Comparison of ENCODE assay signal across 8 cellular contexts in the genomic region with DNA sequence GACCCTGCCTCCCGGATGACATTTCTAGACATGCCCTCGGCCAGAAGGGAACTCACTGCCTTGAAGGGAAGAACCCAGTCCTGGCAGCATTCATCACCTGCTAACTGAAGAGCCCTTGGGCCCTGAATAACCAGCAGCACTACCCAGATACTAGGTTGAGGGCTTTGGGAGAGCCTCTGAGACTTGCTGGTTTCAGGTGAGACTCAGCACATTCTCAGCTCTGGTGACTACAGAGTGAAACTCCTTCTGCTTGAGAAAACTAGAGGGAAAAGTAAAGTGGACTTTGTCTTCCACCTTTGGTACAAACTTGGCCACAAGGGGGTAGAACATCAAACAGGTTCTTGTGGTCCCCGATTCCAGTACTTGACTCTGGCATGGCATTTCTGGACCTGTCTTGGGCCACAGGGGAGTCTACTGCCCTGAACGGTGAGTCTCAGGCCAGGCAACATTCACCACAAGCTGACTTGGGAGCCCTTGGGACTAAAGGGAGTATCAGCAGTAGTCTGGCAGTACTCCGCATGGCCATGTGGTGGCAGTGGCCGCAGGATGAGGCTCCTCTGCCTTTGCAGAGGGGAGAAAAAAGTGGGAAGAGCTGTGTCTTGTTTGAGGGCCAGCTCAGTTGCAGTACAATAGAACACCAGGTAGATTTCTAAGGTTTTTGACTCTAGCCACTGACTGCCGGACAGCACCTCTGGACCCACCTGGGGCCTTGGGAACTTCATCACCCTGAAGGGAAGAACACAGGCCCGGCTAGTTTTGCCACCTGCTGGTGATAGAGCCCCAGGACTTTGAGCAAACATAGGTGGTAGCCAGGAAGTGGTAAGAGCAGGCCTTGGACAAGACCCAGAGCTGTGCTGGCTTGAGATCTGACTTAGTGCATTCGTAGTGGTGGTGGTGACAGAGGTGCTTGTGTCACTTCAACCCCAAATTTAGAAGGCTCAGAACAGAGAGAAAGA.
DNase-seq lines count a peak whose midpoint lies in the region; ATAC-seq and TF ChIP-seq lines count a peak whose summit lies in the region.

No MANE protein-coding gene starts in this region.

- no peaks in the 10 kb centered on the region for H3K4me1 ChIP-seq in heart right ventricle
- no peaks in the 10 kb centered on the region for H3K4me1 ChIP-seq in right cardiac atrium (ENCODE audit: control insufficient read depth, insufficient read depth, low read length)
- H3K4me1 ChIP-seq in thyroid gland = no peaks in the 10 kb centered on the region

- DNase-seq in heart right ventricle (no peak), right cardiac atrium (no peak), NOMO-1 (lab: John Stamatoyannopoulos, UW; ENCODE audit: unreplicated experiment in 2 of 2) (peak; percentile 4 to 13), epithelial cell of proximal tubule (ENCODE audit: low read depth) (no peak), thyroid gland (peak; percentile 40 to 41), NCI-H2227 (lab: John Stamatoyannopoulos, UW; ENCODE audit: unreplicated experiment) (no peak)
- no peak for DNase-seq in stimulated activated naive CD4-positive, alpha-beta T cell (lab: John Stamatoyannopoulos, UW)

- no peak for TF ChIP-seq POLR2A in thyroid gland (IDR thresholded peaks at IDR 0.05)

- no peaks in the 10 kb centered on the region for H3K36me3 ChIP-seq in heart right ventricle
- no peaks in the 10 kb centered on the region for H3K36me3 ChIP-seq in thyroid gland

- H3K27ac ChIP-seq in heart right ventricle (no peak overlapping the region), right cardiac atrium (ENCODE audit: low read length) (no peak overlapping the region), thyroid gland (no peak overlapping the region)

- ATAC-seq in heart right ventricle (no peak), right cardiac atrium (no peak), HG02852 (IDR thresholded peaks at IDR 0.05; ENCODE audit: unreplicated experiment) (no peak)

- H3K27me3 ChIP-seq in heart right ventricle = no peaks in the 10 kb centered on the region
- no peaks in the 10 kb centered on the region for H3K27me3 ChIP-seq in right cardiac atrium (ENCODE audit: control insufficient read depth, insufficient read depth)
- no peaks in the 10 kb centered on the region for H3K27me3 ChIP-seq in thyroid gland

- 65 to 67% methylated on average over 8 to 9 of the region's 9 CpGs for WGBS in heart right ventricle, 2 donors
- WGBS in right cardiac atrium = 56% methylated on average over 9 of the region's 9 CpGs
- 67 to 80% methylated on average over 3 to 5 of the region's 9 CpGs for WGBS in thyroid gland, 2 donors

- H3K9me3 ChIP-seq in heart right ventricle = peaks cover 0 to 8% (median 0%) of the 10 kb centered on the region in 11 donors
- H3K9me3 ChIP-seq in right cardiac atrium (ENCODE audit: control insufficient read depth, low read length) = no peaks in the 10 kb centered on the region
- H3K9me3 ChIP-seq in thyroid gland = no peaks in the 10 kb centered on the region

- intact Hi-C loops in heart right ventricle (cut with DNase I) = no loop called here
- intact Hi-C loops in right cardiac atrium (cut with DNase I) = no loop called here
- intact Hi-C loops in thyroid gland (cut with DNase I) = no loop called here

- TF ChIP-seq CTCF in heart right ventricle (IDR thresholded peaks at IDR 0.05) (peak in 5 of 9 donors; percentile 10 to 41 (median 26)), epithelial cell of proximal tubule (conservative IDR thresholded peaks at IDR 0.05; ENCODE audit: low read depth, low read length) (peak; percentile 63), thyroid gland (IDR thresholded peaks at IDR 0.05) (peak in 5 of 6 experiments; percentile 32 to 55 (median 43))

- H3K4me3 ChIP-seq in heart right ventricle (no peak overlapping the region), right cardiac atrium (ENCODE audit: low read length) (no peak overlapping the region), epithelial cell of proximal tubule (ENCODE audit: low read depth, low read length) (no peak overlapping the region), thyroid gland (replicated peaks in 1 of 3) (no peak overlapping the region)

Comparison
In these comparisons a context has a peak if more than half of its experiments do, and no peak if none do; other contexts are left out.
1. DNase-seq: peak in NOMO-1 (2 of 2) and thyroid gland (2 of 2); none in heart right ventricle (0 of 2), right cardiac atrium (0 of 3), epithelial cell of proximal tubule (single experiment), NCI-H2227 (single experiment) and stimulated activated naive CD4-positive, alpha-beta T cell (0 of 6).
2. Peak in every context shown above with its lines, with median percentiles within 50 percentile points of each other: CTCF ChIP-seq.